ENCODE assay signal across 1 cellular context in the genomic region with DNA sequence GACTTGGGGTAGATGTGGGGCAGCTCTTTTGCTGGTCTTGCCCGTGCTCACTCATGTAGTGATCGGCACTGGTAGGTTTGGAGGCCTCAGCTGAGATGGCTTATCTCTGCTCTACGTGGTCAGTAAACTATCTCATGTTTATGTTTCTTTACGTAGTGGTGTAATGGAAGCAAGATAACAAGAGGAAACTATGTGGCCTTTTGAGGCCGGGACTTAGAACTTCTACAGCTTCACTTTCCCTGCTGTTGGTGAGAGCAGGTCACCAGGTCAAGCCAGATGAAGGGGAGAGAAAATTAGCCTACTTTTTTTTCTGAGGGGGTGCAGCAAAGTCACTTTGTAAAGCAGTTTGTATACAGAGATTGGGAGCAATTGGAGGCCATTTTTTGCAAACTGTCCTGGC.
TF ChIP-seq lines count a peak whose summit lies in the region.

No MANE protein-coding gene starts in this region.

TF ChIP-seq in HepG2, 621 proteins besides CTCF, POLR2A, EP300 and RAD21 (continued from another document and continues in another):
- TF ChIP-seq, protein P1, sequence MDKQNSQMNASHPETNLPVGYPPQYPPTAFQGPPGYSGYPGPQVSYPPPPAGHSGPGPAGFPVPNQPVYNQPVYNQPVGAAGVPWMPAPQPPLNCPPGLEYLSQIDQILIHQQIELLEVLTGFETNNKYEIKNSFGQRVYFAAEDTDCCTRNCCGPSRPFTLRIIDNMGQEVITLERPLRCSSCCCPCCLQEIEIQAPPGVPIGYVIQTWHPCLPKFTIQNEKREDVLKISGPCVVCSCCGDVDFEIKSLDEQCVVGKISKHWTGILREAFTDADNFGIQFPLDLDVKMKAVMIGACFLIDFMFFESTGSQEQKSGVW (CRISPR knock-in tag; IDR thresholded peaks at IDR 0.05; ENCODE audit: borderline replicate concordance): no peak
- no peak for TF ChIP-seq RARG (CRISPR knock-in tag; IDR thresholded peaks at IDR 0.05; ENCODE audit: low read depth)
- TF ChIP-seq MTA1 (CRISPR knock-in tag; IDR thresholded peaks at IDR 0.05; ENCODE audit: borderline replicate concordance): no peak
- TF ChIP-seq, protein P2, sequence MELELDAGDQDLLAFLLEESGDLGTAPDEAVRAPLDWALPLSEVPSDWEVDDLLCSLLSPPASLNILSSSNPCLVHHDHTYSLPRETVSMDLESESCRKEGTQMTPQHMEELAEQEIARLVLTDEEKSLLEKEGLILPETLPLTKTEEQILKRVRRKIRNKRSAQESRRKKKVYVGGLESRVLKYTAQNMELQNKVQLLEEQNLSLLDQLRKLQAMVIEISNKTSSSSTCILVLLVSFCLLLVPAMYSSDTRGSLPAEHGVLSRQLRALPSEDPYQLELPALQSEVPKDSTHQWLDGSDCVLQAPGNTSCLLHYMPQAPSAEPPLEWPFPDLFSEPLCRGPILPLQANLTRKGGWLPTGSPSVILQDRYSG (CRISPR knock-in tag; IDR thresholded peaks at IDR 0.05): no peak
- TF ChIP-seq, protein P3, sequence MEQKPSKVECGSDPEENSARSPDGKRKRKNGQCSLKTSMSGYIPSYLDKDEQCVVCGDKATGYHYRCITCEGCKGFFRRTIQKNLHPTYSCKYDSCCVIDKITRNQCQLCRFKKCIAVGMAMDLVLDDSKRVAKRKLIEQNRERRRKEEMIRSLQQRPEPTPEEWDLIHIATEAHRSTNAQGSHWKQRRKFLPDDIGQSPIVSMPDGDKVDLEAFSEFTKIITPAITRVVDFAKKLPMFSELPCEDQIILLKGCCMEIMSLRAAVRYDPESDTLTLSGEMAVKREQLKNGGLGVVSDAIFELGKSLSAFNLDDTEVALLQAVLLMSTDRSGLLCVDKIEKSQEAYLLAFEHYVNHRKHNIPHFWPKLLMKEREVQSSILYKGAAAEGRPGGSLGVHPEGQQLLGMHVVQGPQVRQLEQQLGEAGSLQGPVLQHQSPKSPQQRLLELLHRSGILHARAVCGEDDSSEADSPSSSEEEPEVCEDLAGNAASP (CRISPR knock-in tag; IDR thresholded peaks at IDR 0.05; ENCODE audit: borderline replicate concordance): peak; percentile 73; the same call in 1 of the 2 replicates
- no peak for TF ChIP-seq ZNF44 (CRISPR knock-in tag; IDR thresholded peaks at IDR 0.05)
- no peak for TF ChIP-seq HNRNPL (IDR thresholded peaks at IDR 0.05; ENCODE audit: low read depth, low read length)
- no peak; the same call in 1 of the 2 replicates for TF ChIP-seq SIX4 (CRISPR knock-in tag; IDR thresholded peaks at IDR 0.05)
- no peak for TF ChIP-seq RFX3 (CRISPR knock-in tag; IDR thresholded peaks at IDR 0.05)
- TF ChIP-seq HDAC6 (IDR thresholded peaks at IDR 0.05; ENCODE audit: low read depth, low read length): no peak
- TF ChIP-seq, protein P4, sequence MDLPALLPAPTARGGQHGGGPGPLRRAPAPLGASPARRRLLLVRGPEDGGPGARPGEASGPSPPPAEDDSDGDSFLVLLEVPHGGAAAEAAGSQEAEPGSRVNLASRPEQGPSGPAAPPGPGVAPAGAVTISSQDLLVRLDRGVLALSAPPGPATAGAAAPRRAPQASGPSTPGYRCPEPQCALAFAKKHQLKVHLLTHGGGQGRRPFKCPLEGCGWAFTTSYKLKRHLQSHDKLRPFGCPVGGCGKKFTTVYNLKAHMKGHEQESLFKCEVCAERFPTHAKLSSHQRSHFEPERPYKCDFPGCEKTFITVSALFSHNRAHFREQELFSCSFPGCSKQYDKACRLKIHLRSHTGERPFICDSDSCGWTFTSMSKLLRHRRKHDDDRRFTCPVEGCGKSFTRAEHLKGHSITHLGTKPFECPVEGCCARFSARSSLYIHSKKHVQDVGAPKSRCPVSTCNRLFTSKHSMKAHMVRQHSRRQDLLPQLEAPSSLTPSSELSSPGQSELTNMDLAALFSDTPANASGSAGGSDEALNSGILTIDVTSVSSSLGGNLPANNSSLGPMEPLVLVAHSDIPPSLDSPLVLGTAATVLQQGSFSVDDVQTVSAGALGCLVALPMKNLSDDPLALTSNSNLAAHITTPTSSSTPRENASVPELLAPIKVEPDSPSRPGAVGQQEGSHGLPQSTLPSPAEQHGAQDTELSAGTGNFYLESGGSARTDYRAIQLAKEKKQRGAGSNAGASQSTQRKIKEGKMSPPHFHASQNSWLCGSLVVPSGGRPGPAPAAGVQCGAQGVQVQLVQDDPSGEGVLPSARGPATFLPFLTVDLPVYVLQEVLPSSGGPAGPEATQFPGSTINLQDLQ (CRISPR knock-in tag; IDR thresholded peaks at IDR 0.05): no peak
- no peak for TF ChIP-seq ZNF451 (CRISPR knock-in tag; IDR thresholded peaks at IDR 0.05)
- no peak for TF ChIP-seq ZBTB8A (CRISPR knock-in tag; IDR thresholded peaks at IDR 0.05; ENCODE audit: borderline replicate concordance, low read depth)
- TF ChIP-seq, protein P5, sequence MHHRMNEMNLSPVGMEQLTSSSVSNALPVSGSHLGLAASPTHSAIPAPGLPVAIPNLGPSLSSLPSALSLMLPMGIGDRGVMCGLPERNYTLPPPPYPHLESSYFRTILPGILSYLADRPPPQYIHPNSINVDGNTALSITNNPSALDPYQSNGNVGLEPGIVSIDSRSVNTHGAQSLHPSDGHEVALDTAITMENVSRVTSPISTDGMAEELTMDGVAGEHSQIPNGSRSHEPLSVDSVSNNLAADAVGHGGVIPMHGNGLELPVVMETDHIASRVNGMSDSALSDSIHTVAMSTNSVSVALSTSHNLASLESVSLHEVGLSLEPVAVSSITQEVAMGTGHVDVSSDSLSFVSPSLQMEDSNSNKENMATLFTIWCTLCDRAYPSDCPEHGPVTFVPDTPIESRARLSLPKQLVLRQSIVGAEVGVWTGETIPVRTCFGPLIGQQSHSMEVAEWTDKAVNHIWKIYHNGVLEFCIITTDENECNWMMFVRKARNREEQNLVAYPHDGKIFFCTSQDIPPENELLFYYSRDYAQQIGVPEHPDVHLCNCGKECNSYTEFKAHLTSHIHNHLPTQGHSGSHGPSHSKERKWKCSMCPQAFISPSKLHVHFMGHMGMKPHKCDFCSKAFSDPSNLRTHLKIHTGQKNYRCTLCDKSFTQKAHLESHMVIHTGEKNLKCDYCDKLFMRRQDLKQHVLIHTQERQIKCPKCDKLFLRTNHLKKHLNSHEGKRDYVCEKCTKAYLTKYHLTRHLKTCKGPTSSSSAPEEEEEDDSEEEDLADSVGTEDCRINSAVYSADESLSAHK (CRISPR knock-in tag; IDR thresholded peaks at IDR 0.05; ENCODE audit: borderline replicate concordance): no peak
- no peak for TF ChIP-seq ZNF879 (CRISPR knock-in tag; IDR thresholded peaks at IDR 0.05)
- peak; percentile 75 for TF ChIP-seq POGZ (CRISPR knock-in tag; IDR thresholded peaks at IDR 0.05)
- no peak for TF ChIP-seq SRSF1 (optimal IDR thresholded peaks at IDR 0.05; ENCODE audit: low read depth, low read length)
- TF ChIP-seq, protein P6, sequence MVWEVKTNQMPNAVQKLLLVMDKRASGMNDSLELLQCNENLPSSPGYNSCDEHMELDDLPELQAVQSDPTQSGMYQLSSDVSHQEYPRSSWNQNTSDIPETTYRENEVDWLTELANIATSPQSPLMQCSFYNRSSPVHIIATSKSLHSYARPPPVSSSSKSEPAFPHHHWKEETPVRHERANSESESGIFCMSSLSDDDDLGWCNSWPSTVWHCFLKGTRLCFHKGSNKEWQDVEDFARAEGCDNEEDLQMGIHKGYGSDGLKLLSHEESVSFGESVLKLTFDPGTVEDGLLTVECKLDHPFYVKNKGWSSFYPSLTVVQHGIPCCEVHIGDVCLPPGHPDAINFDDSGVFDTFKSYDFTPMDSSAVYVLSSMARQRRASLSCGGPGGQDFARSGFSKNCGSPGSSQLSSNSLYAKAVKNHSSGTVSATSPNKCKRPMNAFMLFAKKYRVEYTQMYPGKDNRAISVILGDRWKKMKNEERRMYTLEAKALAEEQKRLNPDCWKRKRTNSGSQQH (CRISPR knock-in tag; IDR thresholded peaks at IDR 0.05; ENCODE audit: low read depth): no peak
- TF ChIP-seq, protein P7, sequence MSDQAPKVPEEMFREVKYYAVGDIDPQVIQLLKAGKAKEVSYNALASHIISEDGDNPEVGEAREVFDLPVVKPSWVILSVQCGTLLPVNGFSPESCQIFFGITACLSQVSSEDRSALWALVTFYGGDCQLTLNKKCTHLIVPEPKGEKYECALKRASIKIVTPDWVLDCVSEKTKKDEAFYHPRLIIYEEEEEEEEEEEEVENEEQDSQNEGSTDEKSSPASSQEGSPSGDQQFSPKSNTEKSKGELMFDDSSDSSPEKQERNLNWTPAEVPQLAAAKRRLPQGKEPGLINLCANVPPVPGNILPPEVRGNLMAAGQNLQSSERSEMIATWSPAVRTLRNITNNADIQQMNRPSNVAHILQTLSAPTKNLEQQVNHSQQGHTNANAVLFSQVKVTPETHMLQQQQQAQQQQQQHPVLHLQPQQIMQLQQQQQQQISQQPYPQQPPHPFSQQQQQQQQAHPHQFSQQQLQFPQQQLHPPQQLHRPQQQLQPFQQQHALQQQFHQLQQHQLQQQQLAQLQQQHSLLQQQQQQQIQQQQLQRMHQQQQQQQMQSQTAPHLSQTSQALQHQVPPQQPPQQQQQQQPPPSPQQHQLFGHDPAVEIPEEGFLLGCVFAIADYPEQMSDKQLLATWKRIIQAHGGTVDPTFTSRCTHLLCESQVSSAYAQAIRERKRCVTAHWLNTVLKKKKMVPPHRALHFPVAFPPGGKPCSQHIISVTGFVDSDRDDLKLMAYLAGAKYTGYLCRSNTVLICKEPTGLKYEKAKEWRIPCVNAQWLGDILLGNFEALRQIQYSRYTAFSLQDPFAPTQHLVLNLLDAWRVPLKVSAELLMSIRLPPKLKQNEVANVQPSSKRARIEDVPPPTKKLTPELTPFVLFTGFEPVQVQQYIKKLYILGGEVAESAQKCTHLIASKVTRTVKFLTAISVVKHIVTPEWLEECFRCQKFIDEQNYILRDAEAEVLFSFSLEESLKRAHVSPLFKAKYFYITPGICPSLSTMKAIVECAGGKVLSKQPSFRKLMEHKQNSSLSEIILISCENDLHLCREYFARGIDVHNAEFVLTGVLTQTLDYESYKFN (CRISPR knock-in tag; conservative IDR thresholded peaks at IDR 0.05): peak; percentile 88
- no peak for TF ChIP-seq ZKSCAN5 (CRISPR knock-in tag; IDR thresholded peaks at IDR 0.05)
- TF ChIP-seq, protein P8, sequence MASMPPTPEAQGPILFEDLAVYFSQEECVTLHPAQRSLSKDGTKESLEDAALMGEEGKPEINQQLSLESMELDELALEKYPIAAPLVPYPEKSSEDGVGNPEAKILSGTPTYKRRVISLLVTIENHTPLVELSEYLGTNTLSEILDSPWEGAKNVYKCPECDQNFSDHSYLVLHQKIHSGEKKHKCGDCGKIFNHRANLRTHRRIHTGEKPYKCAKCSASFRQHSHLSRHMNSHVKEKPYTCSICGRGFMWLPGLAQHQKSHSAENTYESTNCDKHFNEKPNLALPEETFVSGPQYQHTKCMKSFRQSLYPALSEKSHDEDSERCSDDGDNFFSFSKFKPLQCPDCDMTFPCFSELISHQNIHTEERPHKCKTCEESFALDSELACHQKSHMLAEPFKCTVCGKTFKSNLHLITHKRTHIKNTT (CRISPR knock-in tag; IDR thresholded peaks at IDR 0.05): no peak
- no peak for TF ChIP-seq DNMT1 (CRISPR knock-in tag; IDR thresholded peaks at IDR 0.05)
- no peak for TF ChIP-seq FOSL1 (CRISPR knock-in tag; IDR thresholded peaks at IDR 0.05; ENCODE audit: borderline replicate concordance)
- TF ChIP-seq MAFK (conservative IDR thresholded peaks at IDR 0.05 in 1 of 2, IDR thresholded peaks at IDR 0.05 in 1 of 2; ENCODE audit: low read length in 2 of 2): no peak
- TF ChIP-seq ZSCAN31 (CRISPR knock-in tag; IDR thresholded peaks at IDR 0.05; ENCODE audit: low read depth): no peak
- TF ChIP-seq ZNF558 (CRISPR knock-in tag; IDR thresholded peaks at IDR 0.05; ENCODE audit: borderline replicate concordance): no peak
- no peak for TF ChIP-seq SIN3A (IDR thresholded peaks at IDR 0.05; ENCODE audit: borderline replicate concordance, low read depth, low read length)
- no peak for TF ChIP-seq AHR (CRISPR knock-in tag; IDR thresholded peaks at IDR 0.05)
- TF ChIP-seq KMT2A (CRISPR knock-in tag; IDR thresholded peaks at IDR 0.05): peak; percentile 80
- TF ChIP-seq RFX5 (IDR thresholded peaks at IDR 0.05; ENCODE audit: low read depth, low read length): no peak
- no peak for TF ChIP-seq STAT5B (CRISPR knock-in tag; IDR thresholded peaks at IDR 0.05)
- TF ChIP-seq ZNF746 (CRISPR knock-in tag; IDR thresholded peaks at IDR 0.05): no peak
- 0 out of 2 replicates have a peak, but pooled peaks have one; percentile 39 for TF ChIP-seq DMAP1 (CRISPR knock-in tag; IDR thresholded peaks at IDR 0.05)
- no peak for TF ChIP-seq NFKB2 (CRISPR knock-in tag; IDR thresholded peaks at IDR 0.05; ENCODE audit: borderline replicate concordance)
- TF ChIP-seq, protein P9, sequence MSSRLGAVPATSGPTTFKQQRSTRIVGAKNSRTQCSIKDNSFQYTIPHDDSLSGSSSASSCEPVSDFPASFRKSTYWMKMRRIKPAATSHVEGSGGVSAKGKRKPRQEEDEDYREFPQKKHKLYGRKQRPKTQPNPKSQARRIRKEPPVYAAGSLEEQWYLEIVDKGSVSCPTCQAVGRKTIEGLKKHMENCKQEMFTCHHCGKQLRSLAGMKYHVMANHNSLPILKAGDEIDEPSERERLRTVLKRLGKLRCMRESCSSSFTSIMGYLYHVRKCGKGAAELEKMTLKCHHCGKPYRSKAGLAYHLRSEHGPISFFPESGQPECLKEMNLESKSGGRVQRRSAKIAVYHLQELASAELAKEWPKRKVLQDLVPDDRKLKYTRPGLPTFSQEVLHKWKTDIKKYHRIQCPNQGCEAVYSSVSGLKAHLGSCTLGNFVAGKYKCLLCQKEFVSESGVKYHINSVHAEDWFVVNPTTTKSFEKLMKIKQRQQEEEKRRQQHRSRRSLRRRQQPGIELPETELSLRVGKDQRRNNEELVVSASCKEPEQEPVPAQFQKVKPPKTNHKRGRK (CRISPR knock-in tag; IDR thresholded peaks at IDR 0.05): no peak
- TF ChIP-seq FOXP1 (IDR thresholded peaks at IDR 0.05): 0 out of 2 replicates have a peak, but pooled peaks have one; percentile 22
- peak; percentile 88 for TF ChIP-seq FOXP1 (CRISPR knock-in tag; IDR thresholded peaks at IDR 0.05)
- peak; percentile 66; the same call in 1 of the 2 replicates for TF ChIP-seq ZBTB21 (CRISPR knock-in tag; IDR thresholded peaks at IDR 0.05)
- TF ChIP-seq ZNF101 (CRISPR knock-in tag; IDR thresholded peaks at IDR 0.05; ENCODE audit: borderline replicate concordance, low read depth): no peak
- TF ChIP-seq, protein P10, sequence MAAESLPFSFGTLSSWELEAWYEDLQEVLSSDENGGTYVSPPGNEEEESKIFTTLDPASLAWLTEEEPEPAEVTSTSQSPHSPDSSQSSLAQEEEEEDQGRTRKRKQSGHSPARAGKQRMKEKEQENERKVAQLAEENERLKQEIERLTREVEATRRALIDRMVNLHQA (CRISPR knock-in tag; IDR thresholded peaks at IDR 0.05): no peak
- no peak for TF ChIP-seq SMARCC2 (IDR thresholded peaks at IDR 0.05)
- peak; percentile 81 for TF ChIP-seq MEF2D (CRISPR knock-in tag; IDR thresholded peaks at IDR 0.05)
- TF ChIP-seq SNAPC2 (CRISPR knock-in tag; IDR thresholded peaks at IDR 0.05): no peak
- no peak for TF ChIP-seq NFRKB (IDR thresholded peaks at IDR 0.05)
- TF ChIP-seq, protein P11, sequence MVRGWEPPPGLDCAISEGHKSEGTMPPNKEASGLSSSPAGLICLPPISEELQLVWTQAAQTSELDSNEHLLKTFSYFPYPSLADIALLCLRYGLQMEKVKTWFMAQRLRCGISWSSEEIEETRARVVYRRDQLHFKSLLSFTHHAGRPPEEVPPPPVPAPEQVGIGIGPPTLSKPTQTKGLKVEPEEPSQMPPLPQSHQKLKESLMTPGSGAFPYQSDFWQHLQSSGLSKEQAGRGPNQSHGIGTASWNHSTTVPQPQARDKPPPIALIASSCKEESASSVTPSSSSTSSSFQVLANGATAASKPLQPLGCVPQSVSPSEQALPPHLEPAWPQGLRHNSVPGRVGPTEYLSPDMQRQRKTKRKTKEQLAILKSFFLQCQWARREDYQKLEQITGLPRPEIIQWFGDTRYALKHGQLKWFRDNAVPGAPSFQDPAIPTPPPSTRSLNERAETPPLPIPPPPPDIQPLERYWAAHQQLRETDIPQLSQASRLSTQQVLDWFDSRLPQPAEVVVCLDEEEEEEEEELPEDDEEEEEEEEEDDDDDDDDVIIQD (CRISPR knock-in tag; IDR thresholded peaks at IDR 0.05; ENCODE audit: low read depth): peak; percentile 90
- no peak for TF ChIP-seq REXO4 (CRISPR knock-in tag; IDR thresholded peaks at IDR 0.05; ENCODE audit: borderline replicate concordance)
- TF ChIP-seq NFYB (CRISPR knock-in tag; IDR thresholded peaks at IDR 0.05): no peak
